In the genomic region with DNA sequence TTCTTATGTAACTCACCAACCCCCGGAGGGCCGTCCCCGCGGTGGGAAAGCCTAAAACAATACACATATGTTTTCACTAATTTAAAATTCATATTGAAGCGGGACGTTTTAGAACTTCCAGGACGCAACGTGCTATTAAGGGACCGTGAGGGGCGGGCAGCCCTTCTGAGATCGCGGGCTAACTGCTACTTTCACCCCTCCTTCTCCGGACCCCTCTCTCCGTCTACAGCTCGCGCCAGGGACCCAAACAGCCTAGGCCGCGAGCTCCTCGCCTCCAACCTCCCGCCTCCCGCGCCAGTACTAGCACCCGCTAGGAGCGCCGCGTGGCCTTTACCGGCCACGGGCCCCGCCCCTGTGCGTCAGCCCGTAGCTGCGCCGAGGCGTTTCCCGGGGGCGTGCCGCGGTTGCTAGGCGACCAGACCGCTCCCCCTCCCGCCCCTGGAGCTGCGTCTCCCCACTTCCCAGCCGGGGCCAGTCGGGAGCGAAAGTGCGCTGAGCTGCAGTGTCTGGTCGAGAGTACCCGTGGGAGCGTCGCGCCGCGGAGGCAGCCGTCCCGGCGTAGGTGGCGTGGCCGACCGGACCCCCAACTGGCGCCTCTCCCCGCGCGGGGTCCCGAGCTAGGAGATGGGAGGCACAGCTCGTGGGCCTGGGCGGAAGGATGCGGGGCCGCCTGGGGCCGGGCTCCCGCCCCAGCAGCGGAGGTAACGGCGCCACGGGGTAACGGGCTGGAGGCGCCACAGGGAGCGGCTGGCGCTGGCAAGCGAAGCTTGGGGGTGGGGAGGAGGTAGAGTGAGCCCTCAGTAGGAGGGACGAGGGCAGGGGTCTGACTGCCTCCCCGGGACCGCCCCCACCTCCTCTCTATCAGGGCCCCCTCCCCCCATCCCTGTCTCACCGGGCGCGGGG, we compare ENCODE assay signal across 8 cellular contexts. TPM values are rescaled to one million over a fixed set of nuclear protein-coding genes. Genes with fewer than 3 reads are reported as not detected.
A peak's percentile ranks its signal among the peaks of the same experiment; 100 is the strongest.
DNase-seq lines count a peak whose midpoint lies in the region; ATAC-seq and TF ChIP-seq lines count a peak whose summit lies in the region.

A gene (plus strand): TSS at position 457 of the 903 bp plus-strand sequence. CDS start 168 bp downstream, at position 625.

- 1% methylated on average over 28 of the region's 85 CpGs for WGBS in esophagus muscularis mucosa

- ATAC-seq in GM21723 (IDR thresholded peaks at IDR 0.05; ENCODE audit: unreplicated experiment): peak; percentile 88

- H3K27me3 ChIP-seq in esophagus muscularis mucosa: no peaks in the 10 kb centered on the region
- no peaks in the 10 kb centered on the region for H3K27me3 ChIP-seq in muscle layer of duodenum (ENCODE audit: low read depth, low read length)

- no peak for TF ChIP-seq EP300 in esophagus muscularis mucosa (IDR thresholded peaks at IDR 0.05)

- H3K27ac ChIP-seq in esophagus muscularis mucosa (replicated peaks in 1 of 4): peak within 1 kb of the TSS; percentile 76 to 90 (median 86)
- peak within 1 kb of the TSS; percentile 85 for H3K27ac ChIP-seq in muscle layer of duodenum (ENCODE audit: low read length)

- H3K36me3 ChIP-seq in esophagus muscularis mucosa (peaks cover 0 to 12% (median 5%) of the 10 kb centered on the region in 4 donors), muscle layer of duodenum (ENCODE audit: control insufficient read depth in 1 of 2, insufficient read depth in 2 of 2, low read length in 2 of 2) (no peaks in the 10 kb centered on the region)

- H3K9me3 ChIP-seq in esophagus muscularis mucosa (no peaks in the 10 kb centered on the region), muscle layer of duodenum (ENCODE audit: control insufficient read depth in 1 of 2, low read length in 2 of 2) (no peaks in the 10 kb centered on the region)

- TF ChIP-seq POLR2A in esophagus muscularis mucosa (IDR thresholded peaks at IDR 0.05; ENCODE audit: low read depth): peak; percentile 79

- intact Hi-C loops in esophagus muscularis mucosa (cut with DNase I): loop anchor here (2.0 to 10.0 kb wide), 2 partner anchors 29 to 169 kb away; no protein-coding TSS in a partner anchor

- H3K4me3 ChIP-seq in esophagus muscularis mucosa (peak within 1 kb of the TSS; percentile 66 to 99 (median 86)), muscle layer of duodenum (ENCODE audit: low read depth in 1 of 2, low read length in 2 of 2) (peak within 1 kb of the TSS; percentile 83 to 87)

- TF ChIP-seq CTCF in esophagus muscularis mucosa (IDR thresholded peaks at IDR 0.05): peak in 2 of 3 experiments; percentile 24 to 25

- H3K4me1 ChIP-seq in esophagus muscularis mucosa: peaks cover 20 to 50% (median 42%) of the 10 kb centered on the region in 4 donors
- H3K4me1 ChIP-seq in muscle layer of duodenum (ENCODE audit: control insufficient read depth in 1 of 2, insufficient read depth in 2 of 2, low read length in 2 of 2): peaks cover 7 to 11% of the 10 kb centered on the region in 2 donors

- peak; percentile 80 for DNase-seq in DMS79 treated with DMSO at 0.1 percent for 48 hours (lab: John Stamatoyannopoulos, UW)
- DNase-seq in KG1 (lab: John Stamatoyannopoulos, UW): peak; percentile 85
- peak; percentile 94 to 97 for DNase-seq in activated T-cell treated with anti-CD3 and anti-CD28 coated beads, Interleukin-2, amount 50 U/mL, for 48 hours
- DNase-seq in esophagus muscularis mucosa (ENCODE audit: extremely low spot score): peak; percentile 97
- peak; percentile 86 for DNase-seq in stimulated activated CD8-positive, alpha-beta memory T cell treated with anti-CD3 and anti-CD28 coated beads, Interleukin-7, amount 100 ng/mL, for 24 hours (ENCODE audit: low read depth)

TF ChIP-seq in PFSK-1, 5 proteins besides CTCF, POLR2A, EP300 and RAD21:
- TF ChIP-seq SIN3A (IDR thresholded peaks at IDR 0.05; ENCODE audit: borderline replicate concordance, insufficient read depth, low read length) (peak; percentile 89; the same call in 1 of the 2 replicates), POLR2AphosphoS5 (IDR thresholded peaks at IDR 0.05; ENCODE audit: low read depth, low read length) (peak; percentile 75), FOXP2 (optimal IDR thresholded peaks at IDR 0.05; ENCODE audit: borderline replicate concordance, extremely low read depth, extremely low read length, insufficient read depth) (peak; percentile 92), TAF1 (IDR thresholded peaks at IDR 0.05; ENCODE audit: borderline replicate concordance, insufficient read depth, low read length) (peak; percentile 45; the same call in 1 of the 2 replicates)
- TF ChIP-seq, protein P1, sequence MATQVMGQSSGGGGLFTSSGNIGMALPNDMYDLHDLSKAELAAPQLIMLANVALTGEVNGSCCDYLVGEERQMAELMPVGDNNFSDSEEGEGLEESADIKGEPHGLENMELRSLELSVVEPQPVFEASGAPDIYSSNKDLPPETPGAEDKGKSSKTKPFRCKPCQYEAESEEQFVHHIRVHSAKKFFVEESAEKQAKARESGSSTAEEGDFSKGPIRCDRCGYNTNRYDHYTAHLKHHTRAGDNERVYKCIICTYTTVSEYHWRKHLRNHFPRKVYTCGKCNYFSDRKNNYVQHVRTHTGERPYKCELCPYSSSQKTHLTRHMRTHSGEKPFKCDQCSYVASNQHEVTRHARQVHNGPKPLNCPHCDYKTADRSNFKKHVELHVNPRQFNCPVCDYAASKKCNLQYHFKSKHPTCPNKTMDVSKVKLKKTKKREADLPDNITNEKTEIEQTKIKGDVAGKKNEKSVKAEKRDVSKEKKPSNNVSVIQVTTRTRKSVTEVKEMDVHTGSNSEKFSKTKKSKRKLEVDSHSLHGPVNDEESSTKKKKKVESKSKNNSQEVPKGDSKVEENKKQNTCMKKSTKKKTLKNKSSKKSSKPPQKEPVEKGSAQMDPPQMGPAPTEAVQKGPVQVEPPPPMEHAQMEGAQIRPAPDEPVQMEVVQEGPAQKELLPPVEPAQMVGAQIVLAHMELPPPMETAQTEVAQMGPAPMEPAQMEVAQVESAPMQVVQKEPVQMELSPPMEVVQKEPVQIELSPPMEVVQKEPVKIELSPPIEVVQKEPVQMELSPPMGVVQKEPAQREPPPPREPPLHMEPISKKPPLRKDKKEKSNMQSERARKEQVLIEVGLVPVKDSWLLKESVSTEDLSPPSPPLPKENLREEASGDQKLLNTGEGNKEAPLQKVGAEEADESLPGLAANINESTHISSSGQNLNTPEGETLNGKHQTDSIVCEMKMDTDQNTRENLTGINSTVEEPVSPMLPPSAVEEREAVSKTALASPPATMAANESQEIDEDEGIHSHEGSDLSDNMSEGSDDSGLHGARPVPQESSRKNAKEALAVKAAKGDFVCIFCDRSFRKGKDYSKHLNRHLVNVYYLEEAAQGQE (IDR thresholded peaks at IDR 0.05; ENCODE audit: insufficient read depth in 1 of 2, low read depth in 2 of 2, low read length in 2 of 2): no peak

RNA-seq across cellular contexts. Expression of the gene that starts here (rescaled TPM):
- 4.6 TPM for polyA plus RNA-seq in PFSK-1 (2012; ENCODE audit: insufficient read length, low read depth)
- 10 to 100 TPM in 2 of 4 donors, 1 to 10 TPM in 2; 5.6 to 14.7 (median 9.0) TPM for total RNA-seq in esophagus muscularis mucosa

Comparison
In these comparisons a context has a peak if more than half of its experiments do, and no peak if none do; other contexts are left out.
1. Peak in every context shown above with its lines: DNase-seq, ATAC-seq, H3K4me3 ChIP-seq and H3K27ac ChIP-seq.